In the genomic region with DNA sequence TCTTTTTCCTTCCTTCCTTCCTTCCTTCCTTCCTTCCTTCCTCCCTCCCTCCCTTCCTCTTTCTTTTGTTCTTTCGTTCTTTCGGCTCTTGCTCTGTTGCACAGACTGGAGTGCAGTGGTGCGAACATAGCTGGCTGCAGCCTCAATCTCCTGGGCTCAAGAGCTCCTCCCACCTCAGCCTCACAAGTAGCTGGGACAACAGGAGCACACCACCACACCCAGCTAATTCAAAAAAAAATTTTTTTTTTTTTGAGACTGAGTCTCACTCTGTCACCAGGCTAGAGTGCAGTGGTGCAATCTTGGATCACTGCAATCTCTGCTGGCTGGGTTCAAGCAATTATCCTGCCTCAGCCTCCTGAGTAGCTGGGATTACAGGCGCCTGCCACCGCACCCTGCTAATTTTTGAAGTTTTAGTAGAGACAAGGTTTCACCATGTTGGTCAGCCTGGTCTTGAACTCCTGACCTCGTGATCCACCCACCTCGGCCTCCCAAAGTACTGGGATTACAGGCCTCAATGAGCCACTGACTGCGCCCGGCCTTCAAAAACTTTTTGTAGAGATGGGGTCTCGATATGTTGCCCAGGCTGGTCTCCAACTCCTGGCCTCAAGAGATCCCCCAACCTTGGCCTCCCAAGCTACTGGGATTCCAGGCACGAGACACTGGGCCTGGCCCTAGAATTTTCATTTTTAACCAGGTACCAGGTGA, we compare ENCODE assay signal across 5 cellular contexts. TPM values are rescaled to one million over a fixed set of nuclear protein-coding genes. Genes with fewer than 3 reads are reported as not detected.
"Had no signal": no experiment of that assay in that cellular context is flagged by ENCODE, and none has a peak within 500 bp of the region (broad histone marks: within the 10 kb centered on the region; RNA-seq: fewer than 3 reads in every experiment).

No MANE protein-coding gene starts in this region.

RNA-seq across cellular contexts. Expression of gene GOLGA6L7, which starts 13.3 kb away (rescaled TPM):
- total RNA-seq: HT-29, LHCN-M2, MCF 10A, OCI-LY7, PC-3 had no signal

RNA-seq across cellular contexts. Expression of gene APBA2, which starts 24.0 kb away (rescaled TPM):
- total RNA-seq: HT-29, LHCN-M2, MCF 10A, OCI-LY7 had no signal
